1 cellular context compared by ENCODE assay signal in the genomic region with DNA sequence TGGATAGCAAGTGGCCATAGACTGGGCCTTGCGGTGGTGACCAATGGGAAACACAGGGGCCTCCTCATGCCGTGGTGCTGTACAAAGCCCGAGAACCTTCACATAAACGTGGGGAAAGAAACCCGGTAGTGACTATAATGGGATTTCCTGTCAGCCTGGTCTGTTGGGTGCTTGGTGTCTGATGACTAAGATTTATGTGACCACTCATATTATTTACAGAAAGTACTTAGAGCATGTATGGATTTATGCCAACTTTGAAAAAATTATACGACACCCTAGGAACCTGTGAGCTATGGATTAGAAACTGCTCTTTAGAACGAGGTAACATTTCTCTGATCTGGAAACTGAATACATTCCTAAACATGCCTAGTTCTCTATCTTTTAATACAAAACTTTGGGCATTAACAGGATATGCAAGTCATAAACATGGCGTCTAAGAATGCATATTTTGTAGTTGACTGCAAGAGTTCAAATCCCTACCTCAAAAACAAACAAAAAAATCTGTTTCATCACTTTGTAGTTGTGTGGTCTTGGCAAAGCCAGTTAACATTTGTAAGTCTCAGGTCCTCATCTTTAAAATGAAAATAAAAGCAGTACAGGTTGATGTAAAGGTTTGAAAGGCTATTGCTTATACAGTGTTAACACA.
TF ChIP-seq lines count a peak whose summit lies in the region.

No MANE protein-coding gene starts in this region.

TF ChIP-seq in GM23338, 12 proteins besides CTCF, POLR2A, EP300 and RAD21 (continued from another document):
- TF ChIP-seq, protein P1, sequence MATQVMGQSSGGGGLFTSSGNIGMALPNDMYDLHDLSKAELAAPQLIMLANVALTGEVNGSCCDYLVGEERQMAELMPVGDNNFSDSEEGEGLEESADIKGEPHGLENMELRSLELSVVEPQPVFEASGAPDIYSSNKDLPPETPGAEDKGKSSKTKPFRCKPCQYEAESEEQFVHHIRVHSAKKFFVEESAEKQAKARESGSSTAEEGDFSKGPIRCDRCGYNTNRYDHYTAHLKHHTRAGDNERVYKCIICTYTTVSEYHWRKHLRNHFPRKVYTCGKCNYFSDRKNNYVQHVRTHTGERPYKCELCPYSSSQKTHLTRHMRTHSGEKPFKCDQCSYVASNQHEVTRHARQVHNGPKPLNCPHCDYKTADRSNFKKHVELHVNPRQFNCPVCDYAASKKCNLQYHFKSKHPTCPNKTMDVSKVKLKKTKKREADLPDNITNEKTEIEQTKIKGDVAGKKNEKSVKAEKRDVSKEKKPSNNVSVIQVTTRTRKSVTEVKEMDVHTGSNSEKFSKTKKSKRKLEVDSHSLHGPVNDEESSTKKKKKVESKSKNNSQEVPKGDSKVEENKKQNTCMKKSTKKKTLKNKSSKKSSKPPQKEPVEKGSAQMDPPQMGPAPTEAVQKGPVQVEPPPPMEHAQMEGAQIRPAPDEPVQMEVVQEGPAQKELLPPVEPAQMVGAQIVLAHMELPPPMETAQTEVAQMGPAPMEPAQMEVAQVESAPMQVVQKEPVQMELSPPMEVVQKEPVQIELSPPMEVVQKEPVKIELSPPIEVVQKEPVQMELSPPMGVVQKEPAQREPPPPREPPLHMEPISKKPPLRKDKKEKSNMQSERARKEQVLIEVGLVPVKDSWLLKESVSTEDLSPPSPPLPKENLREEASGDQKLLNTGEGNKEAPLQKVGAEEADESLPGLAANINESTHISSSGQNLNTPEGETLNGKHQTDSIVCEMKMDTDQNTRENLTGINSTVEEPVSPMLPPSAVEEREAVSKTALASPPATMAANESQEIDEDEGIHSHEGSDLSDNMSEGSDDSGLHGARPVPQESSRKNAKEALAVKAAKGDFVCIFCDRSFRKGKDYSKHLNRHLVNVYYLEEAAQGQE (IDR thresholded peaks at IDR 0.05; ENCODE audit: unreplicated experiment), result no peak
- TF ChIP-seq STAT1 (IDR thresholded peaks at IDR 0.05; ENCODE audit: unreplicated experiment) (no peak), ZNF331 (CRISPR knock-in tag; IDR thresholded peaks at IDR 0.05; ENCODE audit: low read depth) (no peak), ZNF114 (CRISPR knock-in tag; IDR thresholded peaks at IDR 0.05) (no peak), JUNB (IDR thresholded peaks at IDR 0.05; ENCODE audit: unreplicated experiment) (no peak)
